In genomic region chr16:73095885-73096341, GRCh38 we compare ENCODE assay signal across 10 cellular contexts. TPM values are rescaled to one million over a fixed set of nuclear protein-coding genes. Genes with fewer than 3 reads are reported as not detected.
A peak's percentile ranks its signal among the peaks of the same experiment; 100 is the strongest.
DNase-seq lines count a peak whose midpoint lies in the region; ATAC-seq and TF ChIP-seq lines count a peak whose summit lies in the region.
"Had no signal": no experiment of that assay in that cellular context is flagged by ENCODE, and none has a peak within 500 bp of the region (broad histone marks: within the 10 kb centered on the region; RNA-seq: fewer than 3 reads in every experiment).

No MANE protein-coding gene starts in this region.

- no peaks in the 10 kb centered on the region for H3K4me1 Mint-ChIP-seq in activated CD4-positive, alpha-beta memory T cell treated with anti-CD3 and anti-CD28 coated beads, Interleukin-2, amount 10 ng/mL, durations not matched to agents 7 days and 5 days

- ATAC-seq in sciatic nerve = peak; percentile 47
- no peak for ATAC-seq in GM19395 (IDR thresholded peaks at IDR 0.05; ENCODE audit: unreplicated experiment)
- ATAC-seq: body of pancreas had no signal

- intact Hi-C loops in sciatic nerve (cut with DNase I) = no loop called here

- no peak for TF ChIP-seq CTCF in cardiac fibroblast (IDR thresholded peaks at IDR 0.05; ENCODE audit: low read depth, low read length)

- H3K27me3 Mint-ChIP-seq in activated CD4-positive, alpha-beta memory T cell treated with anti-CD3 and anti-CD28 coated beads, Interleukin-2, amount 10 ng/mL, durations not matched to agents 7 days and 5 days = no peaks in the 10 kb centered on the region

- no peak overlapping the region for H3K4me3 ChIP-seq in cardiac fibroblast (replicated peaks in 1 of 2; ENCODE audit: low read depth in 2 of 2, low read length in 2 of 2)
- H3K4me3 ChIP-seq: body of pancreas had no signal

- H3K36me3 Mint-ChIP-seq in activated CD4-positive, alpha-beta memory T cell treated with anti-CD3 and anti-CD28 coated beads, Interleukin-2, amount 10 ng/mL, durations not matched to agents 7 days and 5 days (ENCODE audit: low read depth) = no peaks in the 10 kb centered on the region

- CTCF ChIA-PET in HEK293T (lab: Yijun Ruan, JAX) = interaction anchor here (0.7 kb wide), 1 partner anchor 81 kb away, joined by 10 read pairs; no protein-coding TSS in a partner anchor
- CTCF ChIA-PET in activated CD4-positive, alpha-beta memory T cell treated with anti-CD3 and anti-CD28 coated beads, Interleukin-2, amount 10 ng/mL, durations not matched to agents 7 days and 5 days (lab: Charles Lee) = no interaction called here

- POLR2A ChIA-PET in HEK293T (lab: Yijun Ruan, JAX) = interaction anchor here (0.8 to 1.5 kb wide), 6 partner anchors 10 to 76 kb away, joined by 3 to 5 read pairs (median 4); no protein-coding TSS in a partner anchor
- POLR2A ChIA-PET in activated CD4-positive, alpha-beta memory T cell treated with anti-CD3 and anti-CD28 coated beads, Interleukin-2, amount 10 ng/mL, durations not matched to agents 7 days and 5 days (lab: Charles Lee) = no interaction called here

- DNase-seq in HEK293T (ENCODE audit: extremely low spot score) (peak; percentile 80), NCI-H2227 (lab: John Stamatoyannopoulos, UW; ENCODE audit: unreplicated experiment) (peak; percentile 55), cardiac fibroblast (ENCODE audit: low read depth in 2 of 2) (peak; percentile 18 to 38), sciatic nerve (ENCODE audit: low spot score) (no peak), SIG-M5 (lab: John Stamatoyannopoulos, UW) (no peak), AML-193 (lab: John Stamatoyannopoulos, UW) (no peak)
- DNase-seq in activated CD4-positive, alpha-beta memory T cell treated with anti-CD3 and anti-CD28 coated beads, Interleukin-2, amount 10 ng/mL, durations not matched to agents 7 days and 5 days = no peak
- DNase-seq: NCI-H1694 had no signal

- no peak overlapping the region for H3K27ac Mint-ChIP-seq in activated CD4-positive, alpha-beta memory T cell treated with anti-CD3 and anti-CD28 coated beads, Interleukin-2, amount 10 ng/mL, durations not matched to agents 7 days and 5 days

- no peak overlapping the region for H3K4me3 Mint-ChIP-seq in activated CD4-positive, alpha-beta memory T cell treated with anti-CD3 and anti-CD28 coated beads, Interleukin-2, amount 10 ng/mL, durations not matched to agents 7 days and 5 days

- H3K9me3 Mint-ChIP-seq in activated CD4-positive, alpha-beta memory T cell treated with anti-CD3 and anti-CD28 coated beads, Interleukin-2, amount 10 ng/mL, durations not matched to agents 7 days and 5 days = no peaks in the 10 kb centered on the region

TF ChIP-seq in HEK293T, 16 proteins besides CTCF, POLR2A, EP300 and RAD21:
- TF ChIP-seq FOXA1 (IDR thresholded peaks at IDR 0.05) (no peak), LEF1 (IDR thresholded peaks at IDR 0.05; ENCODE audit: borderline replicate concordance) (no peak), SUZ12 (IDR thresholded peaks at IDR 0.05) (no peak), CTBP1 (IDR thresholded peaks at IDR 0.05; ENCODE audit: borderline replicate concordance) (0 out of 2 replicates have a peak, but pooled peaks have one; percentile 20), L3MBTL2 (conservative IDR thresholded peaks at IDR 0.05) (no peak), BHLHE40 (IDR thresholded peaks at IDR 0.05; ENCODE audit: borderline replicate concordance) (no peak), HDGF (IDR thresholded peaks at IDR 0.05; ENCODE audit: borderline replicate concordance) (no peak), NFRKB (IDR thresholded peaks at IDR 0.05) (no peak)
- TF ChIP-seq, protein P1, sequence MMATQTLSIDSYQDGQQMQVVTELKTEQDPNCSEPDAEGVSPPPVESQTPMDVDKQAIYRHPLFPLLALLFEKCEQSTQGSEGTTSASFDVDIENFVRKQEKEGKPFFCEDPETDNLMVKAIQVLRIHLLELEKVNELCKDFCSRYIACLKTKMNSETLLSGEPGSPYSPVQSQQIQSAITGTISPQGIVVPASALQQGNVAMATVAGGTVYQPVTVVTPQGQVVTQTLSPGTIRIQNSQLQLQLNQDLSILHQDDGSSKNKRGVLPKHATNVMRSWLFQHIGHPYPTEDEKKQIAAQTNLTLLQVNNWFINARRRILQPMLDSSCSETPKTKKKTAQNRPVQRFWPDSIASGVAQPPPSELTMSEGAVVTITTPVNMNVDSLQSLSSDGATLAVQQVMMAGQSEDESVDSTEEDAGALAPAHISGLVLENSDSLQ (IDR thresholded peaks at IDR 0.05) = no peak

RNA-seq across cellular contexts. Expression of gene ZFHX3, which starts 48.0 kb away (rescaled TPM):
- total RNA-seq in sciatic nerve = 44.6 TPM
- under 1 TPM; 0.38 to 0.43 TPM for total RNA-seq in activated CD4-positive, alpha-beta memory T cell treated with anti-CD3 and anti-CD28 coated beads, Interleukin-2, amount 10 ng/mL, durations not matched to agents 7 days and 5 days

Comparison
In these comparisons a context has a peak if more than half of its experiments do, and no peak if none do; other contexts are left out.
1. DNase-seq: peak in HEK293T (single experiment), NCI-H2227 (single experiment) and cardiac fibroblast (2 of 2); none in sciatic nerve (single experiment), activated CD4-positive, alpha-beta memory T cell treated with anti-CD3 and anti-CD28 coated beads, Interleukin-2, amount 10 ng/mL, durations not matched to agents 7 days and 5 days (single experiment), SIG-M5 (single experiment) and AML-193 (0 of 2).
2. RNA of gene ZFHX3, which starts 48.0 kb away (total RNA-seq): 44.6 TPM in sciatic nerve (single experiment); 0.38 to 0.43 TPM in activated CD4-positive, alpha-beta memory T cell treated with anti-CD3 and anti-CD28 coated beads, Interleukin-2, amount 10 ng/mL, durations not matched to agents 7 days and 5 days; every median in the first group is over 10 times any median in the second.